In the genomic region with DNA sequence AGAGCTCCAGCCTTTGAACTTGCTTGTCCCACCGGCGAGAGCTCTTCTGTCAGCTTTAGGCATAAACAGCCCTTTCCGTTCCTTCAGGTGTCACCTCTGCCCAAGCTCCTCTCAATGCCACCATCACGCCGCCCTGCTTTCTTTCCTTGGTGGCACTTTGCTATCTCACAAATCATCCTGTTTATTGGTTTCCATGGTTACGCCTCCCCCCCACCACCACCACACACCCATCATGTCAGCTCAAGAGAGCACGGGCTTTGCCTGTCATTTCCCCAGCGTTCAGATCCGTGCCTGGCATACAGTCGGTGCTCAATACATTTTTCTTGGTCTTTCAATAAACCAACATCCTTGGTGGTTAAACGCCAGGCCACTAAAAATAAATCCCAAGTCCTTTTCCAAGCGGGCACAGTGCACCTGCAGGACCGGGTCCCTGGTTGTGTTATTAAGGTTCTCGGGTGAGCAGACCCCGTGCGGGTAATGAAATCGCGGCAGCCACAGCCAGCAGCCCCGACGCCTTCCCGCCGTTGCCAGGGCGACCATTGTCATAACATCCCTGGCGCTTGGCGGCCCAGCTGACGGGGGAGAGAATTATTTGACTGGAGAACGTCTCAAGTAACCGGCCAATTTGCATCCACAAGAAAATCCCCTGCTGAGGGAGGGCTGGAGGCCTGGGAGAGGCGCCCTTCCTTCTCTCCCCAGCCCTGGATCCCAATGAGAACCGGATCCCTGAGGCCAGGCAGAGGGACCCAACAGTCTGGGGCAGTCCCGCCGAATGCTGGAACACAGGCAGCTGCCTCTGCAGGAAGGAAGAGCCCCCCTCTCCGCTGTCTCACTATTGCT, we compare ENCODE assay signal across 8 cellular contexts.
A peak's percentile ranks its signal among the peaks of the same experiment; 100 is the strongest.
DNase-seq lines count a peak whose midpoint lies in the region; ATAC-seq and TF ChIP-seq lines count a peak whose summit lies in the region.

No MANE protein-coding gene starts in this region.

- H3K4me1 ChIP-seq in effector memory CD4-positive, alpha-beta T cell (ENCODE audit: control insufficient read depth, insufficient read depth, low read length, poor library complexity, severe bottlenecking): peaks cover 3% of the 10 kb centered on the region
- H3K4me1 ChIP-seq in colonic mucosa: no peaks in the 10 kb centered on the region

- DNase-seq in AG20443 (ENCODE audit: low spot score) (peak; percentile 28), T-helper 2 cell (peak in 3 of 5 experiments; percentile 29 to 64 (median 37)), putamen (ENCODE audit: low spot score) (peak; percentile 41), NOMO-1 treated with dmso at 0.1 percent for 144 hours (lab: John Stamatoyannopoulos, UW; ENCODE audit: unreplicated experiment) (no peak), colonic mucosa (no peak)
- peak; percentile 20 to 56 (median 44) for DNase-seq in effector memory CD4-positive, alpha-beta T cell

- no peak overlapping the region for H3K27ac ChIP-seq in effector memory CD4-positive, alpha-beta T cell (ENCODE audit: insufficient read depth, low read length, poor library complexity, severe bottlenecking)
- H3K27ac ChIP-seq in colonic mucosa: no peak overlapping the region

- H3K36me3 ChIP-seq in effector memory CD4-positive, alpha-beta T cell (ENCODE audit: control insufficient read depth, insufficient read depth, low read length): no peaks in the 10 kb centered on the region
- H3K36me3 ChIP-seq in colonic mucosa: no peaks in the 10 kb centered on the region

- no peaks in the 10 kb centered on the region for H3K27me3 ChIP-seq in effector memory CD4-positive, alpha-beta T cell (replicated peaks; ENCODE audit: control insufficient read depth, insufficient read depth, low read length, poor library complexity, severe bottlenecking)
- no peaks in the 10 kb centered on the region for H3K27me3 ChIP-seq in colonic mucosa

- TF ChIP-seq CTCF in colonic mucosa (IDR thresholded peaks at IDR 0.05): no peak

- no peak overlapping the region for H3K9ac ChIP-seq in colonic mucosa (ENCODE audit: low read depth in 2 of 2, low read length in 2 of 2)

- intact Hi-C loops in colonic mucosa (cut with DNase I): loop anchor here (5.0 kb wide), 1 partner anchor 151 kb away; no protein-coding TSS in a partner anchor

- no peak overlapping the region for H3K4me3 ChIP-seq in effector memory CD4-positive, alpha-beta T cell (ENCODE audit: insufficient read depth, low read depth, low read length, poor library complexity, severe bottlenecking)
- H3K4me3 ChIP-seq in colonic mucosa: no peak overlapping the region

- ATAC-seq in HG03521 (IDR thresholded peaks at IDR 0.05; ENCODE audit: unreplicated experiment) (peak; percentile 51), GM21515 (IDR thresholded peaks at IDR 0.05; ENCODE audit: unreplicated experiment) (no peak)

- no peaks in the 10 kb centered on the region for H3K9me3 ChIP-seq in effector memory CD4-positive, alpha-beta T cell (ENCODE audit: control insufficient read depth, low read length)
- H3K9me3 ChIP-seq in colonic mucosa: no peaks in the 10 kb centered on the region

Comparison
In these comparisons a context has a peak if more than half of its experiments do, and no peak if none do; other contexts are left out.
1. DNase-seq: peak in AG20443 (single experiment), T-helper 2 cell (3 of 5), effector memory CD4-positive, alpha-beta T cell (3 of 3) and putamen (single experiment); none in NOMO-1 treated with dmso at 0.1 percent for 144 hours (single experiment) and colonic mucosa (single experiment).